ENCODE assay signal across 8 cellular contexts in the genomic region with DNA sequence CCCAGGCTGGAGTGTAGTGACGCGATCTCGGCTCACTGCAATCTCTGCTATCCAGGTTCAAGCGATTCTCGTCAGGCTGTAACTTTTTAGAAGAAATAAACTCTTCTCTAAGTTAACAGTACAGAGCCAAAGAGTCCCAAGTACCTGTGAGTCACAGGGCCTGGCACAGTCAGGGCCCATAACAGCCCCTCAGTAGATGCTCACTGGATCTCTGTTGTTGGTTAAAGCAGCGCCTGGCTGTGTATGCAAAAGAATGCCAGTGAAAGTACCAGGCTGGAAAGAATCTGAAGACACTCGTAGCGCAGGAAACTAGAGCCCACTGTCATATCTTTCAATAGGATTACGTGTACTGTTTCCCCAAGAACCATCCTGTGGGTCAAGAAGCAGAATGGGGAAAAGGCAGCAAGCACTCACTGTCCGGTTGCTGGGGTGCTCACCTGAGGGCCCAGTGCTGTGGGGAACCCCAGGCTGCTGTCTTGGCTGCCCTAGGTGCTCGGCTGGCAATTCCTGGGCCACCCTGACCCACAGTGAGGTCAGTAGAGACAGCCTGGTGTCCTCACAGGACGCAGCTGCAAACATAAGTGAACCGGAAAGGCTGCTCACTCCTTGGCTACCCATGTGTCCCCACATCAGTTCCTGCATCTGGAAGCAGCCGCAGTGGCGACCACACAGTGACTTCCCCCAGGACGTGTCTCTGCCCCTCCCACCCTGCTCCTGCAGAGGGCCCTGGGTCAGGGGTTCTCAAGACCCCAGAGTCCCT. TPM values are rescaled to one million over a fixed set of nuclear protein-coding genes. Genes with fewer than 3 reads are reported as not detected.
A peak's percentile ranks its signal among the peaks of the same experiment; 100 is the strongest.
DNase-seq lines count a peak whose midpoint lies in the region; TF ChIP-seq lines count a peak whose summit lies in the region.
"Had no signal": no experiment of that assay in that cellular context is flagged by ENCODE, and none has a peak within 500 bp of the region (broad histone marks: within the 10 kb centered on the region; RNA-seq: fewer than 3 reads in every experiment).

No MANE protein-coding gene starts in this region.

- H4K91ac ChIP-seq in H9 (ENCODE audit: insufficient read length, low read depth, low read length), result no peak overlapping the region

- H3K4me3 Mint-ChIP-seq in H9 (no peak overlapping the region), nephron progenitor cell (no peak overlapping the region)
- peak overlapping the region; percentile 99 for H3K4me3 Mint-ChIP-seq in activated CD4-positive, alpha-beta memory T cell treated with anti-CD3 and anti-CD28 coated beads, Interleukin-2, amount 10 ng/mL, durations not matched to agents 7 days and 5 days

- H3K9ac ChIP-seq in H9 (ENCODE audit: extremely low read depth, insufficient read length, low read length), result peak overlapping the region; percentile 2

- no peak overlapping the region for H2BK15ac ChIP-seq in H9 (ENCODE audit: low read depth, low read length)

- H3K27me3 ChIP-seq in H9 (ENCODE audit: insufficient read depth, low read length), result no peaks in the 10 kb centered on the region

- H3K79me1 ChIP-seq in H9 (ENCODE audit: insufficient read depth, low read depth, low read length, poor library complexity, severe bottlenecking), result peaks cover 5% of the 10 kb centered on the region

- no peak overlapping the region for H2BK12ac ChIP-seq in H9 (ENCODE audit: insufficient read length, low read depth, low read length)

- H3K4me2 ChIP-seq in H9 (ENCODE audit: insufficient read depth, insufficient read length, low read length), result no peak overlapping the region

- H3K4ac ChIP-seq in H9 (ENCODE audit: low read depth, low read length), result no peak overlapping the region

- H2AFZ ChIP-seq in H9 (ENCODE audit: low read length), result no peak overlapping the region

- H3K4me1 Mint-ChIP-seq in H9, result peaks cover 24 to 37% of the 10 kb centered on the region in 2 experiments
- H3K4me1 Mint-ChIP-seq in activated CD4-positive, alpha-beta memory T cell treated with anti-CD3 and anti-CD28 coated beads, Interleukin-2, amount 10 ng/mL, durations not matched to agents 7 days and 5 days, result peaks cover 60% of the 10 kb centered on the region
- H3K4me1 Mint-ChIP-seq in nephron progenitor cell, result peaks cover 58% of the 10 kb centered on the region

- no peak overlapping the region for H3K14ac ChIP-seq in H9 (ENCODE audit: insufficient read depth, low read length)

- peak overlapping the region in 2 of 3 experiments; percentile 18 to 44; a peak in 1 of 7 replicates for H3K27ac Mint-ChIP-seq in H9
- peak overlapping the region; percentile 96 for H3K27ac Mint-ChIP-seq in activated CD4-positive, alpha-beta memory T cell treated with anti-CD3 and anti-CD28 coated beads, Interleukin-2, amount 10 ng/mL, durations not matched to agents 7 days and 5 days
- H3K27ac Mint-ChIP-seq in nephron progenitor cell, result no peak overlapping the region

- H3K18ac ChIP-seq in H9 (ENCODE audit: insufficient read length, low read depth, low read length), result no peak overlapping the region

- WGBS in H9 (ENCODE audit: extremely low coverage, insufficient read length, low lambda C conversion rate), result no CpG with 5 or more reads among the region's 16 CpGs

- TF ChIP-seq CTCF in H9 (conservative IDR thresholded peaks at IDR 0.05), result no peak
- no peak for TF ChIP-seq CTCF in nephron progenitor cell (IDR thresholded peaks at IDR 0.05)

- POLR2A ChIA-PET in activated CD4-positive, alpha-beta memory T cell treated with anti-CD3 and anti-CD28 coated beads, Interleukin-2, amount 10 ng/mL, durations not matched to agents 7 days and 5 days (lab: Charles Lee), result interaction anchor here (1.1 to 11.7 kb wide), 3 partner anchors 10 to 513 kb away, joined by 3 to 371 read pairs (median 108); partner anchors contain the start of genes TACC3 and TMEM129

- peaks cover under 1% of the 10 kb centered on the region for H4K20me1 ChIP-seq in H9 (ENCODE audit: control insufficient read depth, insufficient read depth, insufficient read length)

- H3K36me3 Mint-ChIP-seq in H9 (ENCODE audit: insufficient read depth in 1 of 3, low read depth in 3 of 3) (peaks cover 8 to 28% (median 23%) of the 10 kb centered on the region in 3 experiments), nephron progenitor cell (ENCODE audit: low read depth) (peaks cover 2% of the 10 kb centered on the region)
- H3K36me3 Mint-ChIP-seq in activated CD4-positive, alpha-beta memory T cell treated with anti-CD3 and anti-CD28 coated beads, Interleukin-2, amount 10 ng/mL, durations not matched to agents 7 days and 5 days (ENCODE audit: low read depth), result peaks cover 43% of the 10 kb centered on the region

- H3T11ph ChIP-seq in H9 (ENCODE audit: low read length), result no peak overlapping the region

- no peaks in the 10 kb centered on the region for H3K9me3 ChIP-seq in H9 (ENCODE audit: control insufficient read depth, low read depth, low read length)

- H2BK20ac ChIP-seq in H9 (ENCODE audit: low read depth, low read length, poor library complexity, severe bottlenecking), result no peak overlapping the region

- no peak overlapping the region for H3K56ac ChIP-seq in H9 (ENCODE audit: insufficient read length, low read depth, low read length)

- H3K4me1 ChIP-seq in H9 (ENCODE audit: insufficient read depth, low read length), result no peaks in the 10 kb centered on the region

- H2AK5ac ChIP-seq in H9 (ENCODE audit: insufficient read length, low read length), result no peak overlapping the region

- H4K8ac ChIP-seq in H9 (replicated peaks; ENCODE audit: insufficient read length, low read depth, low read length), result no peak overlapping the region

- H3K9me3 Mint-ChIP-seq in H9 (peaks cover 0 to 3% of the 10 kb centered on the region in 2 experiments; a peak in 1 of 5 replicates), nephron progenitor cell (no peaks in the 10 kb centered on the region)
- no peaks in the 10 kb centered on the region for H3K9me3 Mint-ChIP-seq in activated CD4-positive, alpha-beta memory T cell treated with anti-CD3 and anti-CD28 coated beads, Interleukin-2, amount 10 ng/mL, durations not matched to agents 7 days and 5 days
- H3K9me3 Mint-ChIP-seq: central memory CD8-positive, alpha-beta T cell had no signal

- no peak overlapping the region for H3K23ac ChIP-seq in H9 (ENCODE audit: insufficient read length, low read depth, low read length)

- DNase-seq in GDM1 (lab: John Stamatoyannopoulos, UW) (peak; percentile 56), H9 (peak; percentile 26), nephron progenitor cell (peak; percentile 27), nucleus accumbens (lab: John Stamatoyannopoulos, UW) (no peak)
- DNase-seq in activated CD4-positive, alpha-beta memory T cell treated with anti-CD3 and anti-CD28 coated beads, Interleukin-2, amount 10 ng/mL, durations not matched to agents 7 days and 5 days, result no peak
- no peak for DNase-seq in stimulated activated CD4-positive, alpha-beta T cell treated with anti-CD3 and anti-CD28 coated beads, Interleukin-4, amount 100 ng/mL, for 1 hour
- DNase-seq in stimulated activated naive CD4-positive, alpha-beta T cell (lab: John Stamatoyannopoulos, UW), result no peak

- no peak overlapping the region for H2BK120ac ChIP-seq in H9 (ENCODE audit: low read depth, low read length, poor library complexity, severe bottlenecking)

- no peak overlapping the region for H4K5ac ChIP-seq in H9 (ENCODE audit: insufficient read length, low read depth, low read length)

- no peak overlapping the region for H3K27ac ChIP-seq in H9 (ENCODE audit: insufficient read length, low read depth, low read length)

- CTCF ChIA-PET in activated CD4-positive, alpha-beta memory T cell treated with anti-CD3 and anti-CD28 coated beads, Interleukin-2, amount 10 ng/mL, durations not matched to agents 7 days and 5 days (lab: Charles Lee), result interaction anchor here (1.5 to 4.2 kb wide), 3 partner anchors 8 to 20 kb away, joined by 5 to 45 read pairs (median 6); no protein-coding TSS in a partner anchor

- H2BK5ac ChIP-seq in H9 (ENCODE audit: insufficient read length, low read length), result no peak overlapping the region

- H3K79me2 ChIP-seq in H9 (ENCODE audit: insufficient read depth, low read length), result peaks cover 1% of the 10 kb centered on the region; the same call in 1 of the 2 replicates

- H3K23me2 ChIP-seq in H9 (ENCODE audit: insufficient read length, low read depth, low read length, poor library complexity, severe bottlenecking), result peaks cover 17% of the 10 kb centered on the region

- no peaks in the 10 kb centered on the region; the same call in 1 of the 2 replicates for H3K27me3 Mint-ChIP-seq in H9 (ENCODE audit: low read depth)
- no peaks in the 10 kb centered on the region for H3K27me3 Mint-ChIP-seq in activated CD4-positive, alpha-beta memory T cell treated with anti-CD3 and anti-CD28 coated beads, Interleukin-2, amount 10 ng/mL, durations not matched to agents 7 days and 5 days
- no peaks in the 10 kb centered on the region for H3K27me3 Mint-ChIP-seq in nephron progenitor cell (ENCODE audit: low read depth, poor library complexity)
- H3K27me3 Mint-ChIP-seq: central memory CD8-positive, alpha-beta T cell had no signal

RNA-seq across cellular contexts. Expression of gene SLBP, which starts 3.1 kb away (rescaled TPM):
- 62.7 and 67.0 TPM in 2 replicates for total RNA-seq in H9 (2021)
- 100 to 1,000 TPM; 105 to 107 TPM for total RNA-seq in activated CD4-positive, alpha-beta memory T cell treated with anti-CD3 and anti-CD28 coated beads, Interleukin-2, amount 10 ng/mL, durations not matched to agents 7 days and 5 days

RNA-seq across cellular contexts. Expression of gene TMEM129, which starts 5.9 kb away (rescaled TPM):
- 27.3 and 30.4 TPM in 2 replicates for total RNA-seq in H9 (2021)
- 10 to 100 TPM; 20.4 to 22.3 TPM for total RNA-seq in activated CD4-positive, alpha-beta memory T cell treated with anti-CD3 and anti-CD28 coated beads, Interleukin-2, amount 10 ng/mL, durations not matched to agents 7 days and 5 days

RNA-seq across cellular contexts. Expression of gene TACC3, which starts 6.1 kb away (rescaled TPM):
- 150 and 156 TPM in 2 replicates for total RNA-seq in H9 (2021)
- 100 to 1,000 TPM; 213 TPM for total RNA-seq in activated CD4-positive, alpha-beta memory T cell treated with anti-CD3 and anti-CD28 coated beads, Interleukin-2, amount 10 ng/mL, durations not matched to agents 7 days and 5 days

RNA-seq across cellular contexts. Expression of gene FAM53A, which starts 31.1 kb away (rescaled TPM):
- 2.3 and 2.4 TPM in 2 replicates for total RNA-seq in H9 (2021)
- under 1 TPM; 0.65 to 0.91 TPM for total RNA-seq in activated CD4-positive, alpha-beta memory T cell treated with anti-CD3 and anti-CD28 coated beads, Interleukin-2, amount 10 ng/mL, durations not matched to agents 7 days and 5 days

Comparison
In these comparisons a context has a peak if more than half of its experiments do, and no peak if none do; other contexts are left out.
1. DNase-seq: peak in GDM1 (single experiment), H9 (single experiment) and nephron progenitor cell (single experiment); none in activated CD4-positive, alpha-beta memory T cell treated with anti-CD3 and anti-CD28 coated beads, Interleukin-2, amount 10 ng/mL, durations not matched to agents 7 days and 5 days (single experiment), stimulated activated CD4-positive, alpha-beta T cell treated with anti-CD3 and anti-CD28 coated beads, Interleukin-4, amount 100 ng/mL, for 1 hour (single experiment), stimulated activated naive CD4-positive, alpha-beta T cell (0 of 6) and nucleus accumbens (0 of 56).